ENCODE assay signal across 12 cellular contexts in the genomic region with DNA sequence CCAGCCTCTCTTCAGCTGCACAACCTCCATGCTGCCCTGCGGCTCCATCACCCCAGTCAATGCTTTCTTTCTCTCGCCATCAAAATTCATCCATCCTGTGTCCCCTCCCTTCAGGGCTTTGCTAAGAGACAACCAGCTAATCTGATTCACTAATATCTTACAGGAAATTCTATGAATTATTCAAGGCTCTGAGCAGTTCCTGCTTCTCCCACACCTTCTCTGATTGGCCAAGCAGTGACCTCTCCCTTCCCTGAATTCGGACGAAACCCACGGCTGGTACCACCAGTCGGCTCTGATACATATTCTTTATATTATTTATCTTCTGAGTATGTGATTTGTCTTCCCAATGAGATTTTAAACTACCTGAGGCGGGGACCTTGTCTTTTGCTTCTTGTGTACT. TPM values are rescaled to one million over a fixed set of nuclear protein-coding genes. Genes with fewer than 3 reads are reported as not detected.
DNase-seq lines count a peak whose midpoint lies in the region; TF ChIP-seq lines count a peak whose summit lies in the region.
"Had no signal": no experiment of that assay in that cellular context is flagged by ENCODE, and none has a peak within 500 bp of the region (broad histone marks: within the 10 kb centered on the region; RNA-seq: fewer than 3 reads in every experiment).

No MANE protein-coding gene starts in this region.

- no peak overlapping the region for H3K27ac ChIP-seq in right atrium auricular region
- H3K27ac ChIP-seq: parathyroid adenoma had no signal

- H3K4me3 ChIP-seq in Caco-2 (ENCODE audit: low read depth, low read length) (no peak overlapping the region), right atrium auricular region (no peak overlapping the region)

- H3K4me3 Mint-ChIP-seq in activated CD4-positive, alpha-beta T cell treated with anti-CD3 and anti-CD28 coated beads, Interleukin-2, amount 10 ng/mL, durations not matched to agents 7 days and 5 days, result peak overlapping the region; percentile 40
- peak overlapping the region; percentile 97 for H3K4me3 Mint-ChIP-seq in Caco-2 (ENCODE audit: unreplicated experiment)
- peak overlapping the region; percentile 87 for H3K4me3 Mint-ChIP-seq in neural crest cell

- H3K4me1 Mint-ChIP-seq in activated CD4-positive, alpha-beta T cell treated with anti-CD3 and anti-CD28 coated beads, Interleukin-2, amount 10 ng/mL, durations not matched to agents 7 days and 5 days, result peaks cover 74% of the 10 kb centered on the region
- H3K4me1 Mint-ChIP-seq in Caco-2 (ENCODE audit: low read depth, unreplicated experiment) (peaks cover 56% of the 10 kb centered on the region), neural crest cell (peaks cover 29% of the 10 kb centered on the region)

- intact Hi-C loops in Caco-2 (cut with micrococcal nuclease; ENCODE audit: unreplicated experiment), result no loop called here

- H3K36me3 Mint-ChIP-seq in activated CD4-positive, alpha-beta T cell treated with anti-CD3 and anti-CD28 coated beads, Interleukin-2, amount 10 ng/mL, durations not matched to agents 7 days and 5 days (ENCODE audit: low read depth), result peaks cover 25% of the 10 kb centered on the region
- H3K36me3 Mint-ChIP-seq in Caco-2 (ENCODE audit: insufficient read depth, unreplicated experiment) (peaks cover 34% of the 10 kb centered on the region), neural crest cell (ENCODE audit: low read depth) (no peaks in the 10 kb centered on the region)

- H3K27me3 ChIP-seq in Caco-2 (replicated peaks; ENCODE audit: control insufficient read depth, insufficient read depth, low read length), result no peaks in the 10 kb centered on the region
- no peaks in the 10 kb centered on the region for H3K27me3 ChIP-seq in right atrium auricular region

- no peak for DNase-seq in activated CD4-positive, alpha-beta T cell treated with anti-CD3 and anti-CD28 coated beads, Interleukin-2, amount 10 ng/mL, durations not matched to agents 7 days and 5 days
- no peak for DNase-seq in activated CD4-positive, alpha-beta T cell treated with anti-CD3 and anti-CD28 coated beads for 48 hours
- no peak for DNase-seq in Caco-2
- DNase-seq in dermis blood vessel endothelial cell, result peak; percentile 37
- DNase-seq in neural crest cell (ENCODE audit: low read depth, low spot score), result no peak
- no peak for DNase-seq in NCI-H1417 (lab: John Stamatoyannopoulos, UW)
- no peak for DNase-seq in cerebellar cortex (ENCODE audit: low spot score)
- DNase-seq in right atrium auricular region (ENCODE audit: low spot score), result no peak
- DNase-seq: activated gamma-delta T cell treated with Interleukin-2 at 50 U/mL for 16 hours, DMS153, NCI-H2171 had no signal

- POLR2A ChIA-PET in activated CD4-positive, alpha-beta T cell treated with anti-CD3 and anti-CD28 coated beads, Interleukin-2, amount 10 ng/mL, durations not matched to agents 7 days and 5 days (lab: Charles Lee), result no interaction called here
- POLR2A ChIA-PET in Caco-2 (lab: Charles Lee), result interaction anchor here (1.9 kb wide), 1 partner anchor 76 kb away, joined by 8 read pairs; a partner anchor contains a TSS

- no TSS peak for BruUV-seq in Caco-2 (replicated peaks; lab: Mats Ljungman, UMichigan)

- H3K4me1 ChIP-seq in Caco-2 (peaks cover 61% of the 10 kb centered on the region), right atrium auricular region (peaks cover 0 to 29% of the 10 kb centered on the region in 2 donors)

- peaks cover 3% of the 10 kb centered on the region; the same call in 1 of the 2 replicates for H3K36me3 ChIP-seq in Caco-2 (ENCODE audit: control insufficient read depth, insufficient read depth, low read length)
- no peaks in the 10 kb centered on the region for H3K36me3 ChIP-seq in right atrium auricular region

- CTCF ChIA-PET in activated CD4-positive, alpha-beta T cell treated with anti-CD3 and anti-CD28 coated beads, Interleukin-2, amount 10 ng/mL, durations not matched to agents 7 days and 5 days (lab: Charles Lee), result no interaction called here
- CTCF ChIA-PET in Caco-2 (lab: Charles Lee), result interaction anchor here (1.7 kb wide), 1 partner anchor 45 kb away, joined by 8 read pairs; no protein-coding TSS in a partner anchor

- H3K27me3 Mint-ChIP-seq in activated CD4-positive, alpha-beta T cell treated with anti-CD3 and anti-CD28 coated beads, Interleukin-2, amount 10 ng/mL, durations not matched to agents 7 days and 5 days, result no peaks in the 10 kb centered on the region
- H3K27me3 Mint-ChIP-seq in Caco-2 (ENCODE audit: insufficient read depth, unreplicated experiment) (no peaks in the 10 kb centered on the region), neural crest cell (ENCODE audit: low read depth) (peaks cover 38% of the 10 kb centered on the region)

- H3K27ac Mint-ChIP-seq in activated CD4-positive, alpha-beta T cell treated with anti-CD3 and anti-CD28 coated beads, Interleukin-2, amount 10 ng/mL, durations not matched to agents 7 days and 5 days, result peak overlapping the region; percentile 41
- H3K27ac Mint-ChIP-seq in Caco-2 (ENCODE audit: unreplicated experiment) (no peak overlapping the region), neural crest cell (ENCODE audit: unreplicated experiment) (no peak overlapping the region)

- H3K9me3 Mint-ChIP-seq in activated CD4-positive, alpha-beta T cell treated with anti-CD3 and anti-CD28 coated beads, Interleukin-2, amount 10 ng/mL, durations not matched to agents 7 days and 5 days, result no peaks in the 10 kb centered on the region
- H3K9me3 Mint-ChIP-seq in Caco-2 (ENCODE audit: unreplicated experiment), result no peaks in the 10 kb centered on the region
- H3K9me3 Mint-ChIP-seq in neural crest cell, result no peaks in the 10 kb centered on the region

- H3K9me3 ChIP-seq in Caco-2 (no peaks in the 10 kb centered on the region), right atrium auricular region (no peaks in the 10 kb centered on the region)

- TF ChIP-seq CTCF in Caco-2 (IDR thresholded peaks at IDR 0.05; ENCODE audit: insufficient read depth in 1 of 2, low read depth in 1 of 2, low read length in 1 of 2, severe bottlenecking in 1 of 2, unreplicated experiment in 1 of 2) (no peak), neural crest cell (conservative IDR thresholded peaks at IDR 0.05) (no peak), right atrium auricular region (IDR thresholded peaks at IDR 0.05) (no peak)

RNA-seq across cellular contexts. Expression of a gene that starts 13.9 kb away (rescaled TPM):
- 10 to 100 TPM; 64.2 to 65.8 TPM for total RNA-seq in activated CD4-positive, alpha-beta T cell treated with anti-CD3 and anti-CD28 coated beads, Interleukin-2, amount 10 ng/mL, durations not matched to agents 7 days and 5 days
- total RNA-seq in Caco-2 (2022) (42.1 and 50.5 TPM in 2 replicates), dermis blood vessel endothelial cell (26.9 and 42.0 TPM in 2 replicates), neural crest cell (16.0 TPM in 2 replicates), right atrium auricular region (10 to 100 TPM in 1 of 2 donors, 1 to 10 TPM in 1; 6.2 to 17.7 TPM)

RNA-seq across cellular contexts. Expression of a gene that starts 54.9 kb away (rescaled TPM):
- 10 to 100 TPM; 69.2 to 77.6 TPM for total RNA-seq in activated CD4-positive, alpha-beta T cell treated with anti-CD3 and anti-CD28 coated beads, Interleukin-2, amount 10 ng/mL, durations not matched to agents 7 days and 5 days
- total RNA-seq in Caco-2 (2022), result 28.5 and 29.4 TPM in 2 replicates
- total RNA-seq in dermis blood vessel endothelial cell, result 23.5 and 24.3 TPM in 2 replicates
- 29.9 and 32.9 TPM in 2 replicates for total RNA-seq in neural crest cell
- 1 to 10 TPM; 6.5 to 8.6 TPM for total RNA-seq in right atrium auricular region

Comparison
In these comparisons a context has a peak if more than half of its experiments do, and no peak if none do; other contexts are left out.
1. H3K4me3 Mint-ChIP-seq: peak in every context shown above with its lines; median percentile 97 in Caco-2; 87 in neural crest cell; 40 in activated CD4-positive, alpha-beta T cell treated with anti-CD3 and anti-CD28 coated beads, Interleukin-2, amount 10 ng/mL, durations not matched to agents 7 days and 5 days.